ENCODE assay signal across 20 cellular contexts in the genomic region with DNA sequence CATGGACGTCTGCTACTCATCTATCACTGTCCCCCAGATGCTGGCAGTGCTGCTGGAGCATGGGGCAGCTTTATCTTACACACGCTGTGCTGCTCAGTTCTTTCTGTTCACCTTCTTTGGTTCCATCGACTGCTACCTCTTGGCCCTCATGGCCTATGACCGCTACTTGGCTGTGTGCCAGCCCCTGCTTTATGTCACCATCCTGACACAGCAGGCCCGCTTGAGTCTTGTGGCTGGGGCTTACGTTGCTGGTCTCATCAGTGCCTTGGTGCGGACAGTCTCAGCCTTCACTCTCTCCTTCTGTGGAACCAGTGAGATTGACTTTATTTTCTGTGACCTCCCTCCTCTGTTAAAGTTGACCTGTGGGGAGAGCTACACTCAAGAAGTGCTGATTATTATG. TPM values are rescaled to one million over a fixed set of nuclear protein-coding genes. Genes with fewer than 3 reads are reported as not detected.
DNase-seq lines count a peak whose midpoint lies in the region; ATAC-seq, FAIRE-seq and TF ChIP-seq lines count a peak whose summit lies in the region.
"Had no signal": no experiment of that assay in that cellular context is flagged by ENCODE, and none has a peak within 500 bp of the region (broad histone marks: within the 10 kb centered on the region; RNA-seq: fewer than 3 reads in every experiment).

No MANE protein-coding gene starts in this region.

- no peaks in the 10 kb centered on the region for H3K9me3 ChIP-seq in HepG2 (ENCODE audit: low read length)
- H3K9me3 ChIP-seq in right lobe of liver, result no peaks in the 10 kb centered on the region
- H3K9me3 ChIP-seq in vagina, result no peaks in the 10 kb centered on the region
- H3K9me3 ChIP-seq: Peyer's patch had no signal

- H4K20me1 ChIP-seq in HepG2 (ENCODE audit: insufficient read depth, low read length), result no peaks in the 10 kb centered on the region

- intact Hi-C loops in HepG2 (cut with micrococcal nuclease; ENCODE audit: unreplicated experiment), result no loop called here
- intact Hi-C loops in right lobe of liver (cut with DNase I), result no loop called here
- intact Hi-C loops in vagina (cut with DNase I), result no loop called here

- H3K4me2 ChIP-seq in HepG2 (ENCODE audit: low read depth, low read length), result no peak overlapping the region

- no peak overlapping the region for H3K9ac ChIP-seq in HepG2 (ENCODE audit: insufficient read depth, low read depth, low read length)
- H3K9ac ChIP-seq: GM23248 had no signal

- TF ChIP-seq RAD21 in HepG2 (CRISPR knock-in tag; IDR thresholded peaks at IDR 0.05), result no peak

- H3K79me2 ChIP-seq in HepG2 (ENCODE audit: insufficient read depth, low read length), result no peaks in the 10 kb centered on the region

- WGBS in HepG2 (ENCODE audit: low lambda C conversion rate), result 36% methylated on average over 7 of the region's 7 CpGs
- WGBS in right lobe of liver (ENCODE audit: insufficient coverage, low coverage, low lambda C conversion rate, missing lambda C conversion rate), result 65% methylated on average over 5 of the region's 7 CpGs

- H3K36me3 ChIP-seq in HepG2 (replicated peaks in 1 of 2; ENCODE audit: control insufficient read depth in 1 of 2, insufficient read depth in 2 of 2, low read length in 2 of 2) (no peaks in the 10 kb centered on the region), right lobe of liver (no peaks in the 10 kb centered on the region), vagina (no peaks in the 10 kb centered on the region)
- H3K36me3 ChIP-seq: Peyer's patch had no signal

- BruUV-seq in HepG2 (replicated peaks; lab: Mats Ljungman, UMichigan), result no TSS peak

- H3K4me3 ChIP-seq in HepG2 (replicated peaks in 1 of 3; ENCODE audit: insufficient read depth in 1 of 3, low read depth in 2 of 3, low read length in 3 of 3) (no peak overlapping the region), right lobe of liver (no peak overlapping the region), vagina (no peak overlapping the region)
- H3K4me3 ChIP-seq: GM23248, Peyer's patch had no signal

- TF ChIP-seq EP300 in HepG2 (IDR thresholded peaks at IDR 0.05; ENCODE audit: low read depth in 2 of 2, low read length in 2 of 2) (no peak), HepG2 (CRISPR knock-in tag; IDR thresholded peaks at IDR 0.05; ENCODE audit: borderline replicate concordance) (no peak)

- DNase-seq in NCI-H82 (lab: John Stamatoyannopoulos, UW) (peak; percentile 18), NCI-H82 treated with DMSO at 0.1 percent for 48 hours (lab: John Stamatoyannopoulos, UW; ENCODE audit: unreplicated experiment) (no peak), HepG2 (ENCODE audit: low spot score) (no peak), right lobe of liver (no peak), SK-N-DZ (ENCODE audit: low spot score) (peak; percentile 25), vagina (ENCODE audit: extremely low spot score in 2 of 2) (no peak), COR-L47 (lab: John Stamatoyannopoulos, UW) (no peak), H4 (ENCODE audit: low spot score) (no peak)
- DNase-seq: C1 segment of cervical spinal cord, DMS153, EL, GM23248, NCI-H2029 treated with DMSO at 0.1 percent for 48 hours, NCI-H226, NCI-H526, Peyer's patch, SIG-M5 had no signal

- in situ Hi-C loops in HepG2 (cut with HindIII; ENCODE audit: extremely low pct_ligation_motif_present, low pct_unique_long_range_greater_than_20kb), result no loop called here

- peaks cover 8% of the 10 kb centered on the region for H3K4me1 ChIP-seq in HepG2 (ENCODE audit: insufficient read depth, low read length)
- H3K4me1 ChIP-seq in right lobe of liver, result no peaks in the 10 kb centered on the region
- no peaks in the 10 kb centered on the region for H3K4me1 ChIP-seq in vagina
- H3K4me1 ChIP-seq: Peyer's patch had no signal

- no peak for TF ChIP-seq POLR2A in HepG2 (IDR thresholded peaks at IDR 0.05; ENCODE audit: insufficient read depth in 1 of 2, low read depth in 2 of 2, low read length in 2 of 2)
- TF ChIP-seq POLR2A in right lobe of liver (IDR thresholded peaks at IDR 0.05), result no peak
- TF ChIP-seq POLR2A in vagina (IDR thresholded peaks at IDR 0.05), result no peak

- FAIRE-seq in HepG2 (lab: Jason Lieb, UNC), result no peak
- FAIRE-seq: A204.1 had no signal

- H2AFZ ChIP-seq in HepG2 (ENCODE audit: low read length), result no peak overlapping the region
- H2AFZ ChIP-seq: GM23248 had no signal

- CTCF ChIA-PET in HepG2 (lab: Yijun Ruan, JAX; ENCODE audit: low intra/inter-chr PET ratio, low total read pairs), result no interaction called here

- POLR2A ChIA-PET in HepG2 (lab: Yijun Ruan, JAX), result no interaction called here

- ATAC-seq in HepG2 (no peak), right lobe of liver (no peak)

- H3K27ac ChIP-seq in HepG2 (ENCODE audit: extremely low read length, insufficient read depth, low read length), result no peak overlapping the region
- no peak overlapping the region for H3K27ac ChIP-seq in right lobe of liver
- no peak overlapping the region for H3K27ac ChIP-seq in vagina
- H3K27ac ChIP-seq: GM23248, Peyer's patch had no signal

- no peaks in the 10 kb centered on the region for H3K27me3 ChIP-seq in HepG2 (ENCODE audit: control insufficient read depth in 1 of 2, insufficient read depth in 2 of 2, low read length in 2 of 2)
- no peaks in the 10 kb centered on the region for H3K27me3 ChIP-seq in right lobe of liver
- H3K27me3 ChIP-seq in vagina, result no peaks in the 10 kb centered on the region
- H3K27me3 ChIP-seq: Peyer's patch had no signal

- TF ChIP-seq CTCF in HepG2 (CRISPR knock-in tag; IDR thresholded peaks at IDR 0.05) (no peak), right lobe of liver (IDR thresholded peaks at IDR 0.05) (no peak), vagina (IDR thresholded peaks at IDR 0.05) (no peak)

RNA-seq across cellular contexts. Expression of a gene that starts 9.2 kb away (rescaled TPM):
- total RNA-seq in HepG2 (2016; rRNA removed; fragmentation: Illumina TruSeq; extraction: Trizol), result not detected in 2 replicates
- total RNA-seq in HepG2 (2016; cell fraction: cytosol; rRNA removed; fragmentation: Illumina TruSeq; extraction: Trizol; ENCODE audit: low read depth), result not detected in 2 replicates
- total RNA-seq in HepG2 (2016; cell fraction: insoluble cytoplasmic fraction; rRNA removed; fragmentation: Illumina TruSeq; extraction: Trizol), result not detected in 2 replicates
- not detected in 2 replicates for total RNA-seq in HepG2 (2016; cell fraction: membrane; rRNA removed; fragmentation: Illumina TruSeq; extraction: Trizol)
- not detected in 2 replicates for total RNA-seq in HepG2 (2016; cell fraction: nucleus; rRNA removed; fragmentation: Illumina TruSeq; extraction: Trizol)
- polyA plus RNA-seq in HepG2 (2011; rRNA removed), result not detected in 2 replicates
- polyA plus RNA-seq in HepG2 (2011; cell fraction: cytosol; rRNA removed), result not detected in 2 replicates
- polyA plus RNA-seq in HepG2 (2011; cell fraction: nucleus; rRNA removed), result not detected in 2 replicates
- not detected in 2 replicates for polyA plus RNA-seq in HepG2 (2012)
- not detected in 2 replicates for polyA plus RNA-seq in HepG2 (2016; cell fraction: cytosol; fragmentation: Illumina TruSeq; extraction: Trizol; ENCODE audit: low read depth)
- not detected in 2 replicates for polyA plus RNA-seq in HepG2 (2016; cell fraction: insoluble cytoplasmic fraction; fragmentation: Illumina TruSeq; extraction: Trizol; ENCODE audit: low read depth)
- polyA plus RNA-seq in HepG2 (2016; cell fraction: membrane; fragmentation: Illumina TruSeq; extraction: Trizol; ENCODE audit: low read depth), result not detected in 2 replicates
- not detected in 2 replicates for polyA plus RNA-seq in HepG2 (2016; cell fraction: nucleus; fragmentation: Illumina TruSeq; extraction: Trizol; ENCODE audit: insufficient read depth, low read depth)
- polyA minus RNA-seq in HepG2 (2011; rRNA and poly(A)+ RNA removed; ENCODE audit: low replicate concordance), result 0.18 TPM in 1 of 2 replicates, not detected in the other
- not detected in 2 replicates for polyA minus RNA-seq in HepG2 (2011; cell fraction: cytosol; rRNA and poly(A)+ RNA removed)
- polyA minus RNA-seq in HepG2 (2011; cell fraction: nucleus; rRNA and poly(A)+ RNA removed), result 0.12 and 0.26 TPM in 2 replicates
- total RNA-seq in right lobe of liver, result not detected
- not detected in 2 replicates for polyA plus RNA-seq in SK-N-DZ (2014; cell fraction: cytosol; rRNA removed)
- polyA plus RNA-seq in SK-N-DZ (2014; cell fraction: nucleus; rRNA removed), result not detected in 2 replicates
- total RNA-seq in vagina, result not detected
- total RNA-seq in H4 (2014; rRNA removed; shearing (Covaris generic)), result not detected in 2 replicates
- total RNA-seq: GM23248, HT1080, Peyer's patch had no signal
- polyA plus RNA-seq: GM23248, IgD-negative memory B cell had no signal

RNA-seq across cellular contexts. Expression of a gene that starts 24.3 kb away (rescaled TPM):
- total RNA-seq in HepG2 (2016; rRNA removed; fragmentation: Illumina TruSeq; extraction: Trizol), result not detected in 2 replicates
- not detected in 2 replicates for total RNA-seq in HepG2 (2016; cell fraction: cytosol; rRNA removed; fragmentation: Illumina TruSeq; extraction: Trizol; ENCODE audit: low read depth)
- not detected in 2 replicates for total RNA-seq in HepG2 (2016; cell fraction: insoluble cytoplasmic fraction; rRNA removed; fragmentation: Illumina TruSeq; extraction: Trizol)
- not detected in 2 replicates for total RNA-seq in HepG2 (2016; cell fraction: membrane; rRNA removed; fragmentation: Illumina TruSeq; extraction: Trizol)
- total RNA-seq in HepG2 (2016; cell fraction: nucleus; rRNA removed; fragmentation: Illumina TruSeq; extraction: Trizol), result not detected in 2 replicates
- not detected in 2 replicates for polyA plus RNA-seq in HepG2 (2011; rRNA removed)
- not detected in 2 replicates for polyA plus RNA-seq in HepG2 (2011; cell fraction: cytosol; rRNA removed)
- polyA plus RNA-seq in HepG2 (2011; cell fraction: nucleus; rRNA removed), result not detected in 2 replicates
- polyA plus RNA-seq in HepG2 (2012), result not detected in 2 replicates
- polyA plus RNA-seq in HepG2 (2016; cell fraction: cytosol; fragmentation: Illumina TruSeq; extraction: Trizol; ENCODE audit: low read depth), result not detected in 2 replicates
- polyA plus RNA-seq in HepG2 (2016; cell fraction: insoluble cytoplasmic fraction; fragmentation: Illumina TruSeq; extraction: Trizol; ENCODE audit: low read depth), result not detected in 2 replicates
- polyA plus RNA-seq in HepG2 (2016; cell fraction: membrane; fragmentation: Illumina TruSeq; extraction: Trizol; ENCODE audit: low read depth), result not detected in 2 replicates
- not detected in 2 replicates for polyA plus RNA-seq in HepG2 (2016; cell fraction: nucleus; fragmentation: Illumina TruSeq; extraction: Trizol; ENCODE audit: insufficient read depth, low read depth)
- polyA minus RNA-seq in HepG2 (2011; rRNA and poly(A)+ RNA removed; ENCODE audit: low replicate concordance), result not detected in 2 replicates
- not detected in 2 replicates for polyA minus RNA-seq in HepG2 (2011; cell fraction: cytosol; rRNA and poly(A)+ RNA removed)
- polyA minus RNA-seq in HepG2 (2011; cell fraction: nucleus; rRNA and poly(A)+ RNA removed), result not detected in 2 replicates
- total RNA-seq in right lobe of liver, result not detected
- polyA plus RNA-seq in SK-N-DZ (2014; cell fraction: cytosol; rRNA removed), result not detected in 2 replicates
- not detected in 2 replicates for polyA plus RNA-seq in SK-N-DZ (2014; cell fraction: nucleus; rRNA removed)
- total RNA-seq in vagina, result not detected
- not detected in 2 replicates for total RNA-seq in H4 (2014; rRNA removed; shearing (Covaris generic))
- total RNA-seq: GM23248, HT1080, Peyer's patch had no signal
- polyA plus RNA-seq: GM23248, IgD-negative memory B cell had no signal

RNA-seq across cellular contexts. Expression of a gene that starts 32.9 kb away (rescaled TPM):
- not detected in 2 replicates for total RNA-seq in HepG2 (2016; rRNA removed; fragmentation: Illumina TruSeq; extraction: Trizol)
- not detected in 2 replicates for total RNA-seq in HepG2 (2016; cell fraction: cytosol; rRNA removed; fragmentation: Illumina TruSeq; extraction: Trizol; ENCODE audit: low read depth)
- total RNA-seq in HepG2 (2016; cell fraction: insoluble cytoplasmic fraction; rRNA removed; fragmentation: Illumina TruSeq; extraction: Trizol), result not detected in 2 replicates
- total RNA-seq in HepG2 (2016; cell fraction: membrane; rRNA removed; fragmentation: Illumina TruSeq; extraction: Trizol), result not detected in 2 replicates
- total RNA-seq in HepG2 (2016; cell fraction: nucleus; rRNA removed; fragmentation: Illumina TruSeq; extraction: Trizol), result not detected in 2 replicates
- polyA plus RNA-seq in HepG2 (2011; rRNA removed), result not detected in 2 replicates
- not detected in 2 replicates for polyA plus RNA-seq in HepG2 (2011; cell fraction: cytosol; rRNA removed)
- not detected in 2 replicates for polyA plus RNA-seq in HepG2 (2011; cell fraction: nucleus; rRNA removed)
- not detected in 2 replicates for polyA plus RNA-seq in HepG2 (2012)
- not detected in 2 replicates for polyA plus RNA-seq in HepG2 (2016; cell fraction: cytosol; fragmentation: Illumina TruSeq; extraction: Trizol; ENCODE audit: low read depth)
- not detected in 2 replicates for polyA plus RNA-seq in HepG2 (2016; cell fraction: insoluble cytoplasmic fraction; fragmentation: Illumina TruSeq; extraction: Trizol; ENCODE audit: low read depth)
- polyA plus RNA-seq in HepG2 (2016; cell fraction: membrane; fragmentation: Illumina TruSeq; extraction: Trizol; ENCODE audit: low read depth), result not detected in 2 replicates
- not detected in 2 replicates for polyA plus RNA-seq in HepG2 (2016; cell fraction: nucleus; fragmentation: Illumina TruSeq; extraction: Trizol; ENCODE audit: insufficient read depth, low read depth)
- polyA minus RNA-seq in HepG2 (2011; rRNA and poly(A)+ RNA removed; ENCODE audit: low replicate concordance), result not detected in 2 replicates
- polyA minus RNA-seq in HepG2 (2011; cell fraction: cytosol; rRNA and poly(A)+ RNA removed), result not detected in 2 replicates
- polyA minus RNA-seq in HepG2 (2011; cell fraction: nucleus; rRNA and poly(A)+ RNA removed), result 0.77 TPM in 1 of 2 replicates, not detected in the other
- not detected for total RNA-seq in right lobe of liver
- polyA plus RNA-seq in SK-N-DZ (2014; cell fraction: cytosol; rRNA removed), result not detected in 2 replicates
- polyA plus RNA-seq in SK-N-DZ (2014; cell fraction: nucleus; rRNA removed), result not detected in 2 replicates
- not detected for total RNA-seq in vagina
- not detected in 2 replicates for total RNA-seq in H4 (2014; rRNA removed; shearing (Covaris generic))
- total RNA-seq: GM23248, HT1080, Peyer's patch had no signal
- polyA plus RNA-seq: GM23248, IgD-negative memory B cell had no signal

RNA-seq across cellular contexts. Expression of a gene that starts 49.1 kb away (rescaled TPM):
- not detected in 2 replicates for total RNA-seq in HepG2 (2016; rRNA removed; fragmentation: Illumina TruSeq; extraction: Trizol)
- total RNA-seq in HepG2 (2016; cell fraction: cytosol; rRNA removed; fragmentation: Illumina TruSeq; extraction: Trizol; ENCODE audit: low read depth), result not detected in 2 replicates
- total RNA-seq in HepG2 (2016; cell fraction: insoluble cytoplasmic fraction; rRNA removed; fragmentation: Illumina TruSeq; extraction: Trizol), result not detected in 2 replicates
- total RNA-seq in HepG2 (2016; cell fraction: membrane; rRNA removed; fragmentation: Illumina TruSeq; extraction: Trizol), result not detected in 2 replicates
- total RNA-seq in HepG2 (2016; cell fraction: nucleus; rRNA removed; fragmentation: Illumina TruSeq; extraction: Trizol), result not detected in 2 replicates
- polyA plus RNA-seq in HepG2 (2011; rRNA removed), result 0.12 and 0.13 TPM in 2 replicates
- 0.06 and 0.09 TPM in 2 replicates for polyA plus RNA-seq in HepG2 (2011; cell fraction: cytosol; rRNA removed)
- polyA plus RNA-seq in HepG2 (2011; cell fraction: nucleus; rRNA removed), result 0.23 and 0.34 TPM in 2 replicates
- polyA plus RNA-seq in HepG2 (2012), result not detected in 2 replicates
- polyA plus RNA-seq in HepG2 (2016; cell fraction: cytosol; fragmentation: Illumina TruSeq; extraction: Trizol; ENCODE audit: low read depth), result 0.10 TPM in 1 of 2 replicates, not detected in the other
- polyA plus RNA-seq in HepG2 (2016; cell fraction: insoluble cytoplasmic fraction; fragmentation: Illumina TruSeq; extraction: Trizol; ENCODE audit: low read depth), result 0.25 TPM in 1 of 2 replicates, not detected in the other
- polyA plus RNA-seq in HepG2 (2016; cell fraction: membrane; fragmentation: Illumina TruSeq; extraction: Trizol; ENCODE audit: low read depth), result not detected in 2 replicates
- not detected in 2 replicates for polyA plus RNA-seq in HepG2 (2016; cell fraction: nucleus; fragmentation: Illumina TruSeq; extraction: Trizol; ENCODE audit: insufficient read depth, low read depth)
- 0.48 TPM in 1 of 2 replicates, not detected in the other for polyA minus RNA-seq in HepG2 (2011; rRNA and poly(A)+ RNA removed; ENCODE audit: low replicate concordance)
- polyA minus RNA-seq in HepG2 (2011; cell fraction: cytosol; rRNA and poly(A)+ RNA removed), result not detected in 2 replicates
- polyA minus RNA-seq in HepG2 (2011; cell fraction: nucleus; rRNA and poly(A)+ RNA removed), result 0.50 TPM in 1 of 2 replicates, not detected in the other
- total RNA-seq in right lobe of liver, result not detected
- not detected in 2 replicates for polyA plus RNA-seq in SK-N-DZ (2014; cell fraction: cytosol; rRNA removed)
- not detected in 2 replicates for polyA plus RNA-seq in SK-N-DZ (2014; cell fraction: nucleus; rRNA removed)
- not detected for total RNA-seq in vagina
- not detected in 2 replicates for total RNA-seq in H4 (2014; rRNA removed; shearing (Covaris generic))
- total RNA-seq: GM23248, HT1080, Peyer's patch had no signal
- polyA plus RNA-seq: GM23248, IgD-negative memory B cell had no signal

RNA-seq across cellular contexts. Expression of a gene that starts 54.3 kb away (rescaled TPM):
- total RNA-seq in HepG2 (2016; rRNA removed; fragmentation: Illumina TruSeq; extraction: Trizol) (not detected in 2 replicates), right lobe of liver (not detected), vagina (not detected)
- total RNA-seq in HepG2 (2016; cell fraction: cytosol; rRNA removed; fragmentation: Illumina TruSeq; extraction: Trizol; ENCODE audit: low read depth), result not detected in 2 replicates
- not detected in 2 replicates for total RNA-seq in HepG2 (2016; cell fraction: insoluble cytoplasmic fraction; rRNA removed; fragmentation: Illumina TruSeq; extraction: Trizol)
- total RNA-seq in HepG2 (2016; cell fraction: membrane; rRNA removed; fragmentation: Illumina TruSeq; extraction: Trizol), result not detected in 2 replicates
- total RNA-seq in HepG2 (2016; cell fraction: nucleus; rRNA removed; fragmentation: Illumina TruSeq; extraction: Trizol), result not detected in 2 replicates
- polyA plus RNA-seq in HepG2 (2011; rRNA removed), result not detected in 2 replicates
- not detected in 2 replicates for polyA plus RNA-seq in HepG2 (2011; cell fraction: cytosol; rRNA removed)
- not detected in 2 replicates for polyA plus RNA-seq in HepG2 (2011; cell fraction: nucleus; rRNA removed)
- polyA plus RNA-seq in HepG2 (2012), result not detected in 2 replicates
- not detected in 2 replicates for polyA plus RNA-seq in HepG2 (2016; cell fraction: cytosol; fragmentation: Illumina TruSeq; extraction: Trizol; ENCODE audit: low read depth)
- polyA plus RNA-seq in HepG2 (2016; cell fraction: insoluble cytoplasmic fraction; fragmentation: Illumina TruSeq; extraction: Trizol; ENCODE audit: low read depth), result not detected in 2 replicates
- polyA plus RNA-seq in HepG2 (2016; cell fraction: membrane; fragmentation: Illumina TruSeq; extraction: Trizol; ENCODE audit: low read depth), result not detected in 2 replicates
- polyA plus RNA-seq in HepG2 (2016; cell fraction: nucleus; fragmentation: Illumina TruSeq; extraction: Trizol; ENCODE audit: insufficient read depth, low read depth), result not detected in 2 replicates
- not detected in 2 replicates for polyA minus RNA-seq in HepG2 (2011; rRNA and poly(A)+ RNA removed; ENCODE audit: low replicate concordance)
- polyA minus RNA-seq in HepG2 (2011; cell fraction: cytosol; rRNA and poly(A)+ RNA removed), result not detected in 2 replicates
- polyA minus RNA-seq in HepG2 (2011; cell fraction: nucleus; rRNA and poly(A)+ RNA removed), result not detected in 2 replicates
- polyA plus RNA-seq in SK-N-DZ (2014; cell fraction: cytosol; rRNA removed), result not detected in 2 replicates
- polyA plus RNA-seq in SK-N-DZ (2014; cell fraction: nucleus; rRNA removed), result not detected in 2 replicates
- not detected in 2 replicates for total RNA-seq in H4 (2014; rRNA removed; shearing (Covaris generic))
- total RNA-seq: GM23248, HT1080, Peyer's patch had no signal
- polyA plus RNA-seq: GM23248, IgD-negative memory B cell had no signal

Comparison
In these comparisons a context has a peak if more than half of its experiments do, and no peak if none do; other contexts are left out.
1. DNase-seq: peak in NCI-H82 (single experiment) and SK-N-DZ (single experiment); none in NCI-H82 treated with DMSO at 0.1 percent for 48 hours (single experiment), HepG2 (single experiment), right lobe of liver (0 of 3), vagina (0 of 2), COR-L47 (single experiment) and H4 (single experiment).